ENCODE assay signal across 19 cellular contexts in genomic region chr13:64527561-64527960, GRCh38.
A peak's percentile ranks its signal among the peaks of the same experiment; 100 is the strongest.
DNase-seq lines count a peak whose midpoint lies in the region; ATAC-seq, FAIRE-seq and TF ChIP-seq lines count a peak whose summit lies in the region.
"Had no signal": no experiment of that assay in that cellular context is flagged by ENCODE, and none has a peak within 500 bp of the region (broad histone marks: within the 10 kb centered on the region; RNA-seq: fewer than 3 reads in every experiment).

No MANE protein-coding gene starts in this region.

- DNase-seq in MCF 10A (ENCODE audit: unreplicated experiment) (peak; percentile 21), breast epithelium (ENCODE audit: low spot score in 2 of 2) (no peak), WTC11 (ENCODE audit: low spot score) (no peak), H1 (ENCODE audit: low read depth in 1 of 2, low spot score in 2 of 2) (no peak), left kidney (ENCODE audit: low read depth, low spot score) (peak; percentile 8), SIG-M5 treated with dmso at 0.1 percent for 504 hours (lab: John Stamatoyannopoulos, UW; ENCODE audit: unreplicated experiment) (no peak), SK-N-DZ (ENCODE audit: low spot score) (no peak)
- DNase-seq: AML-193; Caco-2; CD4-positive, alpha-beta T cell; HCEC 1CT had no signal

- WGBS in H1 (ENCODE audit: extremely low coverage in 1 of 2, insufficient coverage in 1 of 2, insufficient read length in 1 of 2, insufficient replicate concordance in 2 of 2, low coverage in 1 of 2, low lambda C conversion rate in 2 of 2, missing lambda C conversion rate in 1 of 2), 2 experiments: 92% methylated on average over 2 of the region's 2 CpGs; no CpG with 5 or more reads in 1 of the 2 experiments

- H3K36me3 Mint-ChIP-seq in MCF 10A (ENCODE audit: insufficient read depth, unreplicated experiment): no peaks in the 10 kb centered on the region
- peaks cover 52% of the 10 kb centered on the region for H3K36me3 Mint-ChIP-seq in WTC11

- H3K27ac ChIP-seq in breast epithelium (no peak overlapping the region), H1 (ENCODE audit: low read depth, low read length) (no peak overlapping the region)
- H3K27ac ChIP-seq: 22Rv1, A549, C4-2B, HL-60 had no signal

- H2BK120ac ChIP-seq in H1 (replicated peaks; ENCODE audit: low read depth, low read length): no peak overlapping the region

- TF ChIP-seq POLR2A in breast epithelium (IDR thresholded peaks at IDR 0.05) (no peak), H1 (IDR thresholded peaks at IDR 0.05; ENCODE audit: control extremely low read depth in 1 of 2, low read depth in 2 of 2, low read length in 2 of 2) (no peak)

- peaks cover 0 to 3% of the 10 kb centered on the region in 2 donors for H3K9me3 ChIP-seq in breast epithelium
- H3K9me3 ChIP-seq in H1 (ENCODE audit: insufficient read depth in 2 of 2, low read depth in 1 of 2, low read length in 1 of 2): peaks cover 0 to 3% of the 10 kb centered on the region in 2 experiments; a peak in 1 of 4 replicates
- H3K9me3 ChIP-seq: A549 had no signal

- no peak overlapping the region for H4K8ac ChIP-seq in H1 (ENCODE audit: extremely low read depth, insufficient read depth, low read length)

- no peak overlapping the region for H3K9ac ChIP-seq in H1 (replicated peaks in 1 of 4; ENCODE audit: extremely low read depth in 1 of 4, low read depth in 3 of 4, low read length in 3 of 4)

- no peaks in the 10 kb centered on the region for H3K23me2 ChIP-seq in H1 (ENCODE audit: low read depth, low read length)

- H2BK12ac ChIP-seq in H1 (ENCODE audit: low read depth, low read length): no peak overlapping the region

- H2BK15ac ChIP-seq in H1 (ENCODE audit: low read length): no peak overlapping the region

- CTCF ChIA-PET in MCF 10A (lab: Yijun Ruan, JAX) (interaction anchor here (0.6 kb wide), 1 partner anchor 806 kb away, joined by 3 read pairs; no protein-coding TSS in a partner anchor), WTC11 (lab: Charles Lee) (no interaction called here), H1 (lab: Charles Lee; ENCODE audit: partially characterized antibody) (interaction anchor here (0.5 kb wide), 1 partner anchor 118 kb away, joined by 3 read pairs; no protein-coding TSS in a partner anchor)

- TF ChIP-seq CTCF in MCF 10A (IDR thresholded peaks at IDR 0.05; ENCODE audit: unreplicated experiment) (no peak), breast epithelium (IDR thresholded peaks at IDR 0.05) (no peak), WTC11 (IDR thresholded peaks at IDR 0.05) (no peak), H1 (IDR thresholded peaks at IDR 0.05; ENCODE audit: control extremely low read depth in 1 of 3, insufficient read depth in 1 of 3, low read depth in 1 of 3, low read length in 3 of 3) (no peak)

- no peak overlapping the region for H3K4me3 ChIP-seq in breast epithelium
- H3K4me3 ChIP-seq in H1 (ENCODE audit: extremely low read depth in 1 of 4, insufficient read depth in 2 of 4, low read depth in 3 of 4, low read length in 4 of 4): no peak overlapping the region
- H3K4me3 ChIP-seq: A549 had no signal

- H2AFZ ChIP-seq in H1 (ENCODE audit: low read length): no peak overlapping the region

- POLR2A ChIA-PET in MCF 10A (lab: Yijun Ruan, JAX): no interaction called here
- POLR2A ChIA-PET in WTC11 (lab: Charles Lee): no interaction called here
- POLR2A ChIA-PET in H1 (lab: Charles Lee; ENCODE audit: partially characterized antibody): no interaction called here

- no peak overlapping the region for H3K4me2 ChIP-seq in H1 (ENCODE audit: insufficient read depth in 1 of 2, low read depth in 2 of 2, low read length in 2 of 2)
- H3K4me2 ChIP-seq: A549 had no signal

- 0 out of 2 replicates have a peak overlapping the region, but pooled peaks have one; percentile 3 for H2BK20ac ChIP-seq in H1 (ENCODE audit: low read length)

- H3K4me1 Mint-ChIP-seq in MCF 10A (ENCODE audit: insufficient read depth, unreplicated experiment) (no peaks in the 10 kb centered on the region), WTC11 (peaks cover 42% of the 10 kb centered on the region)

- H3K27me3 Mint-ChIP-seq in MCF 10A (ENCODE audit: insufficient read depth, unreplicated experiment) (no peaks in the 10 kb centered on the region), WTC11 (ENCODE audit: low read depth) (no peaks in the 10 kb centered on the region)
- H3K27me3 Mint-ChIP-seq: CD4-positive, alpha-beta T cell had no signal

- no peak for TF ChIP-seq RAD21 in H1 (IDR thresholded peaks at IDR 0.05 in 1 of 2, conservative IDR thresholded peaks at IDR 0.05 in 1 of 2; ENCODE audit: low read depth in 2 of 2, low read length in 2 of 2)

- H3K23ac ChIP-seq in H1 (ENCODE audit: insufficient read length): no peak overlapping the region

- H3K4me1 ChIP-seq in breast epithelium (no peaks in the 10 kb centered on the region), H1 (replicated peaks in 1 of 4; ENCODE audit: control insufficient read depth in 3 of 4, insufficient read depth in 4 of 4, low read length in 3 of 4) (peaks cover 0 to 4% (median 0%) of the 10 kb centered on the region in 4 experiments; a peak in 2 of 7 replicates)
- H3K4me1 ChIP-seq: A549, Caco-2 had no signal

- H3K79me2 ChIP-seq in H1 (ENCODE audit: control insufficient read depth in 1 of 2, insufficient read depth in 2 of 2, low read length in 2 of 2): no peaks in the 10 kb centered on the region

- no peak for TF ChIP-seq EP300 in H1 (IDR thresholded peaks at IDR 0.05; ENCODE audit: borderline replicate concordance in 1 of 2, low read depth in 2 of 2, low read length in 2 of 2)

- H3K27me3 ChIP-seq in breast epithelium (no peaks in the 10 kb centered on the region), H1 (replicated peaks in 1 of 4; ENCODE audit: control insufficient read depth in 3 of 4, extremely low read depth in 1 of 4, insufficient read depth in 3 of 4, low read length in 3 of 4) (peaks cover 0 to 1% (median 0%) of the 10 kb centered on the region in 4 experiments; a peak in 1 of 7 replicates)

- H4K91ac ChIP-seq in H1 (replicated peaks; ENCODE audit: insufficient read length, low read length): peak overlapping the region; percentile 54

- no peaks in the 10 kb centered on the region for H4K20me1 ChIP-seq in H1 (replicated peaks in 1 of 2; ENCODE audit: control insufficient read depth in 1 of 2, insufficient read depth in 2 of 2, low read length in 2 of 2)

- H3K4me3 Mint-ChIP-seq in MCF 10A (ENCODE audit: unreplicated experiment) (no peak overlapping the region), WTC11 (no peak overlapping the region)
- H3K4me3 Mint-ChIP-seq: CD4-positive, alpha-beta T cell had no signal

- H3K27ac Mint-ChIP-seq in MCF 10A (ENCODE audit: low read depth, unreplicated experiment): peak overlapping the region; percentile 69
- peak overlapping the region; percentile 45; the same call in 1 of the 2 replicates for H3K27ac Mint-ChIP-seq in WTC11
- H3K27ac Mint-ChIP-seq: CD4-positive, alpha-beta T cell had no signal

- H3K14ac ChIP-seq in H1 (ENCODE audit: insufficient read length): no peak overlapping the region

- H4K5ac ChIP-seq in H1 (ENCODE audit: insufficient read length, low read depth, low read length): peak overlapping the region; percentile 65

- H3K9me3 Mint-ChIP-seq in MCF 10A (ENCODE audit: unreplicated experiment) (no peaks in the 10 kb centered on the region), WTC11 (peaks cover 46% of the 10 kb centered on the region)
- H3K9me3 Mint-ChIP-seq: CD4-positive, alpha-beta T cell had no signal

- H2BK5ac ChIP-seq in H1 (ENCODE audit: low read depth, low read length): no peak overlapping the region; the same call in 1 of the 2 replicates

- H2AK5ac ChIP-seq in H1 (ENCODE audit: low read depth, low read length): no peak overlapping the region

- H3K36me3 ChIP-seq in breast epithelium (no peaks in the 10 kb centered on the region), H1 (ENCODE audit: control insufficient read depth in 2 of 4, insufficient read depth in 4 of 4, low read length in 3 of 4) (no peaks in the 10 kb centered on the region)

- no peak overlapping the region for H3K4ac ChIP-seq in H1 (replicated peaks; ENCODE audit: insufficient read length, low read depth, low read length)

- ATAC-seq in WTC11 (no peak), GM18858 (IDR thresholded peaks at IDR 0.05; ENCODE audit: unreplicated experiment) (no peak)
- ATAC-seq: A549 had no signal

- H3K79me1 ChIP-seq in H1 (ENCODE audit: low read depth, low read length): no peaks in the 10 kb centered on the region

- BruUV-seq in MCF 10A (replicated peaks; lab: Mats Ljungman, UMichigan): no TSS peak

- no peak overlapping the region for H3K18ac ChIP-seq in H1 (ENCODE audit: extremely low read depth, low read length)

- intact Hi-C loops in MCF 10A (cut with micrococcal nuclease): no loop called here
- intact Hi-C loops in breast epithelium (cut with DNase I; ENCODE audit: low total_unique reads): no loop called here

- no peak for FAIRE-seq in H1 (lab: Jason Lieb, UNC)
- FAIRE-seq: A549, D721Med, H54, HTR-8/SVneo had no signal

- no peak overlapping the region for H3K56ac ChIP-seq in H1 (replicated peaks; ENCODE audit: insufficient read length, low read depth, low read length)

TF ChIP-seq in WTC11, 78 proteins besides CTCF, POLR2A, EP300 and RAD21:
- TF ChIP-seq ZNF138 (CRISPR knock-in tag; conservative IDR thresholded peaks at IDR 0.05) (no peak), MAX (CRISPR knock-in tag; IDR thresholded peaks at IDR 0.05) (no peak), PRRX2 (CRISPR knock-in tag; IDR thresholded peaks at IDR 0.05) (no peak), NR3C1 (CRISPR knock-in tag; conservative IDR thresholded peaks at IDR 0.05; ENCODE audit: low read depth) (no peak)

Comparison
In these comparisons a context has a peak if more than half of its experiments do, and no peak if none do; other contexts are left out.
1. DNase-seq: peak in MCF 10A (single experiment) and left kidney (single experiment); none in breast epithelium (0 of 2), WTC11 (single experiment), H1 (0 of 2), SIG-M5 treated with dmso at 0.1 percent for 504 hours (single experiment) and SK-N-DZ (single experiment).